ENCODE assay signal across 9 cellular contexts in genomic region chr4:164876680-164877324, GRCh38. TPM values are rescaled to one million over a fixed set of nuclear protein-coding genes. Genes with fewer than 3 reads are reported as not detected.
A peak's percentile ranks its signal among the peaks of the same experiment; 100 is the strongest.
DNase-seq lines count a peak whose midpoint lies in the region; ATAC-seq, FAIRE-seq and TF ChIP-seq lines count a peak whose summit lies in the region.
"Had no signal": no experiment of that assay in that cellular context is flagged by ENCODE, and none has a peak within 500 bp of the region (broad histone marks: within the 10 kb centered on the region; RNA-seq: fewer than 3 reads in every experiment).

TSS of gene APELA (plus strand) at chr4:164877178. CDS start at chr4:164877332, 154 bp downstream.

- no peak within 1 kb of the TSS for H3K27ac ChIP-seq in CD8-positive, alpha-beta memory T cell (ENCODE audit: low read depth, low read length)
- no peak within 1 kb of the TSS for H3K27ac ChIP-seq in right cardiac atrium (ENCODE audit: low read length)

- 12% methylated on average over 7 of the region's 7 CpGs for WGBS in right cardiac atrium

- H3K9me3 Mint-ChIP-seq in mesothelial cell of epicardium, result peaks cover 6% of the 10 kb centered on the region
- H3K9me3 Mint-ChIP-seq in CD8-positive, alpha-beta memory T cell, result no peaks in the 10 kb centered on the region

- peak within 1 kb of the TSS; percentile 51 for H3K27ac Mint-ChIP-seq in mesothelial cell of epicardium
- no peak within 1 kb of the TSS for H3K27ac Mint-ChIP-seq in CD8-positive, alpha-beta memory T cell

- DNase-seq in MV-4-11 (lab: John Stamatoyannopoulos, UW) (peak; percentile 45), mesothelial cell of epicardium (ENCODE audit: low spot score in 2 of 2, unreplicated experiment in 2 of 2) (no peak), frontal cortex (ENCODE audit: low spot score in 2 of 2) (no peak), right cardiac atrium (no peak), SIG-M5 (lab: John Stamatoyannopoulos, UW) (no peak)
- DNase-seq in CD8-positive, alpha-beta memory T cell, result no peak

- peaks cover 49% of the 10 kb centered on the region for H3K4me1 Mint-ChIP-seq in mesothelial cell of epicardium
- peaks cover 0 to 4% (median 3%) of the 10 kb centered on the region in 3 donors for H3K4me1 Mint-ChIP-seq in CD8-positive, alpha-beta memory T cell

- CTCF ChIA-PET in CD8-positive, alpha-beta memory T cell (lab: Charles Lee), result no interaction called here

- H3K36me3 ChIP-seq in CD8-positive, alpha-beta memory T cell (ENCODE audit: insufficient read depth, low read length), result no peaks in the 10 kb centered on the region

- H3K27me3 ChIP-seq in CD8-positive, alpha-beta memory T cell (ENCODE audit: insufficient read depth, low read length, poor library complexity, severe bottlenecking), result no peaks in the 10 kb centered on the region
- H3K27me3 ChIP-seq in right cardiac atrium (ENCODE audit: control insufficient read depth, insufficient read depth), result no peaks in the 10 kb centered on the region

- ATAC-seq in GM18907 (IDR thresholded peaks at IDR 0.05; ENCODE audit: unreplicated experiment) (peak; percentile 100), HG02610 (IDR thresholded peaks at IDR 0.05; ENCODE audit: unreplicated experiment) (peak; percentile 100), right cardiac atrium (no peak)

- peak within 1 kb of the TSS; percentile 55 for H3K4me3 Mint-ChIP-seq in mesothelial cell of epicardium
- peak within 1 kb of the TSS in 1 of 7 donors; percentile 66 for H3K4me3 Mint-ChIP-seq in CD8-positive, alpha-beta memory T cell

- no peak within 1 kb of the TSS for H3K4me3 ChIP-seq in CD8-positive, alpha-beta memory T cell (ENCODE audit: low read length)
- H3K4me3 ChIP-seq in right cardiac atrium (ENCODE audit: low read length), result no peak within 1 kb of the TSS

- no peaks in the 10 kb centered on the region for H3K36me3 Mint-ChIP-seq in mesothelial cell of epicardium
- no peaks in the 10 kb centered on the region for H3K36me3 Mint-ChIP-seq in CD8-positive, alpha-beta memory T cell

- no peaks in the 10 kb centered on the region for H3K4me1 ChIP-seq in CD8-positive, alpha-beta memory T cell (ENCODE audit: insufficient read depth, low read length)
- no peaks in the 10 kb centered on the region for H3K4me1 ChIP-seq in right cardiac atrium (ENCODE audit: control insufficient read depth, insufficient read depth, low read length)

- H3K9me3 ChIP-seq in CD8-positive, alpha-beta memory T cell (ENCODE audit: low read length), result no peaks in the 10 kb centered on the region
- no peaks in the 10 kb centered on the region for H3K9me3 ChIP-seq in right cardiac atrium (ENCODE audit: control insufficient read depth, low read length)

- no peaks in the 10 kb centered on the region for H3K27me3 Mint-ChIP-seq in mesothelial cell of epicardium (ENCODE audit: low read depth)
- H3K27me3 Mint-ChIP-seq in CD8-positive, alpha-beta memory T cell, result peaks cover 0 to 9% of the 10 kb centered on the region in 2 donors

- FAIRE-seq in frontal cortex (lab: Jason Lieb, UNC), result no peak

- no peak for TF ChIP-seq CTCF in mesothelial cell of epicardium (IDR thresholded peaks at IDR 0.05; ENCODE audit: unreplicated experiment)

- intact Hi-C loops in right cardiac atrium (cut with DNase I), result no loop called here

- POLR2A ChIA-PET in CD8-positive, alpha-beta memory T cell (lab: Charles Lee), result no interaction called here

RNA-seq across cellular contexts. Expression of gene APELA, which starts in this region (rescaled TPM):
- total RNA-seq in mesothelial cell of epicardium (0.56 to 1.0 TPM (median 0.58 TPM) in 3 replicates), frontal cortex (0.41 TPM), right cardiac atrium (not detected)
- total RNA-seq in CD8-positive, alpha-beta memory T cell, result not detected
- not detected for polyA plus RNA-seq in CD8-positive, alpha-beta memory T cell
- polyA plus RNA-seq in right cardiac atrium, result not detected
- total RNA-seq: glomerular endothelial cell had no signal

Comparison
In these comparisons a context has a peak if more than half of its experiments do, and no peak if none do; other contexts are left out.
1. ATAC-seq: peak in GM18907 (single experiment) and HG02610 (single experiment); none in right cardiac atrium (0 of 2).